1 cellular context compared by ENCODE assay signal in the genomic region with DNA sequence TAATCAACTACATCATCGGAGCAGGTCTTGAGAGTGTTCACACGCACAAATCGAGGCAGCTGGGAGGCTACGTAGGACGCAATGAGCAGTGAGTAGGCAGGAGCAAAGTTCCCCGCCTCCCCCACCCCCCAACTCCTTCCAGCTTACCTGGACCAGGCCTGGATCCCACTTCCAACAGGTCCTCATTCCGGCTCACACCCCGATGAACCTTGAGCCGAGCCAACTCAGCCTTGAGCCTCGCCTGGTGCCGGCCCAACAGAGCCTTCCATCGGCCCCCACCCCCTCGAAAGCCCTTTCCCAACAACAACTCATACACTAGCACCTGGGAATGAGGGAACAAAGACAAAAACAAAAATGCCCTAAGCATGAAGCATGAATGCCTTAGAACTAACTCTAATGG.
TF ChIP-seq lines count a peak whose summit lies in the region.

No MANE protein-coding gene starts in this region.

TF ChIP-seq in H1, 55 proteins besides CTCF, POLR2A, EP300 and RAD21:
- TF ChIP-seq KDM5A (IDR thresholded peaks at IDR 0.05; ENCODE audit: low read length) = no peak
- TF ChIP-seq JUND (IDR thresholded peaks at IDR 0.05; ENCODE audit: low read length) = no peak
- TF ChIP-seq SIX5 (IDR thresholded peaks at IDR 0.05; ENCODE audit: low read depth, low read length) = no peak
- TF ChIP-seq, protein P1, sequence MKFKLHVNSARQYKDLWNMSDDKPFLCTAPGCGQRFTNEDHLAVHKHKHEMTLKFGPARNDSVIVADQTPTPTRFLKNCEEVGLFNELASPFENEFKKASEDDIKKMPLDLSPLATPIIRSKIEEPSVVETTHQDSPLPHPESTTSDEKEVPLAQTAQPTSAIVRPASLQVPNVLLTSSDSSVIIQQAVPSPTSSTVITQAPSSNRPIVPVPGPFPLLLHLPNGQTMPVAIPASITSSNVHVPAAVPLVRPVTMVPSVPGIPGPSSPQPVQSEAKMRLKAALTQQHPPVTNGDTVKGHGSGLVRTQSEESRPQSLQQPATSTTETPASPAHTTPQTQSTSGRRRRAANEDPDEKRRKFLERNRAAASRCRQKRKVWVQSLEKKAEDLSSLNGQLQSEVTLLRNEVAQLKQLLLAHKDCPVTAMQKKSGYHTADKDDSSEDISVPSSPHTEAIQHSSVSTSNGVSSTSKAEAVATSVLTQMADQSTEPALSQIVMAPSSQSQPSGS (IDR thresholded peaks at IDR 0.05; ENCODE audit: low read length) = no peak
- no peak for TF ChIP-seq BACH1 (IDR thresholded peaks at IDR 0.05; ENCODE audit: low read length)
- TF ChIP-seq RNF2 (IDR thresholded peaks at IDR 0.05; ENCODE audit: borderline replicate concordance, low read depth, low read length, missing control alignments, poor library complexity, severe bottlenecking) = no peak
- TF ChIP-seq HDAC2 (IDR thresholded peaks at IDR 0.05; ENCODE audit: borderline replicate concordance in 1 of 2, low read depth in 2 of 2, low read length in 2 of 2) = no peak
- TF ChIP-seq EGR1 (IDR thresholded peaks at IDR 0.05; ENCODE audit: borderline replicate concordance, low read depth, low read length) = no peak
TF ChIP-seq in H1: peak in this region for 0.
